Comparison of ENCODE assay signal across 4 cellular contexts in genomic region chr9:125779220-125779565, GRCh38. TPM values are rescaled to one million over a fixed set of nuclear protein-coding genes. Genes with fewer than 3 reads are reported as not detected.
DNase-seq lines count a peak whose midpoint lies in the region; ATAC-seq, FAIRE-seq and TF ChIP-seq lines count a peak whose summit lies in the region.
"Not testable (repeated sequence)": the region's sequence is repeated elsewhere in the genome, so short reads cannot be mapped to it uniquely, and the experiment has no call there.

No MANE protein-coding gene starts in this region.

- not testable (repeated sequence) for FAIRE-seq in GM12878 (lab: Jason Lieb, UNC)

- POLR2A ChIA-PET in GM12878 (lab: Charles Lee) = not testable (repeated sequence)

- TSS peak; percentile 43 for BruUV-seq in GM12878 (replicated peaks; lab: Mats Ljungman, UMichigan)

- TF ChIP-seq CTCF in WERI-Rb-1 (IDR thresholded peaks at IDR 0.05; ENCODE audit: low read depth, low read length); GM12878 (IDR thresholded peaks at IDR 0.05 in 2 of 3, conservative IDR thresholded peaks at IDR 0.05 in 1 of 3; ENCODE audit: control insufficient read depth in 2 of 3, extremely low read depth in 1 of 3, insufficient read depth in 1 of 3, low read depth in 3 of 3, low read length in 3 of 3); right lobe of liver (IDR thresholded peaks at IDR 0.05): not testable (repeated sequence)

- not testable (repeated sequence) for H3K4me1 ChIP-seq in GM12878 (ENCODE audit: control insufficient read depth, insufficient read depth, low read length); right lobe of liver

- not testable (repeated sequence) for H3K27me3 ChIP-seq in WERI-Rb-1 (ENCODE audit: insufficient read depth, low read depth, severe bottlenecking); GM12878 (replicated peaks in 1 of 2; ENCODE audit: control insufficient read depth in 2 of 2, insufficient read depth in 2 of 2, low read length in 1 of 2); right lobe of liver

- H3K4me3 ChIP-seq in WERI-Rb-1 (ENCODE audit: low read depth, low read length); GM12878; right lobe of liver: not testable (repeated sequence)

- H3K4me2 ChIP-seq in GM12878 (ENCODE audit: control insufficient read depth, insufficient read depth) = not testable (repeated sequence)

- intact Hi-C loops in GM12878 (cut with micrococcal nuclease; ENCODE audit: unreplicated experiment); right lobe of liver (cut with DNase I): not testable (repeated sequence)

- H4K20me1 ChIP-seq in GM12878 (ENCODE audit: control insufficient read depth, insufficient read depth) = not testable (repeated sequence)

- peak overlapping the region; percentile 89 for H3K27ac ChIP-seq in WERI-Rb-1
- H3K27ac ChIP-seq in GM12878 (ENCODE audit: control insufficient read depth, insufficient read depth); right lobe of liver: not testable (repeated sequence)

- not testable (repeated sequence) for DNase-seq in WERI-Rb-1; GM12878 (ENCODE audit: low read depth, low spot score); left lobe of liver (ENCODE audit: low spot score); right lobe of liver

- H2AFZ ChIP-seq in GM12878 (ENCODE audit: control insufficient read depth, low read depth, low read length) = not testable (repeated sequence)

- CTCF ChIA-PET in GM12878 (lab: Yijun Ruan, JAX) = not testable (repeated sequence)

- not testable (repeated sequence) for ATAC-seq in GM12878
- ATAC-seq in left lobe of liver (peak; percentile 57), right lobe of liver (peak; percentile 40 to 73 (median 61))

- WGBS in GM12878 (ENCODE audit: insufficient coverage, insufficient replicate concordance, low lambda C conversion rate, missing lambda C conversion rate) = no CpG with 5 or more reads among the region's 5 CpGs
- WGBS in right lobe of liver (ENCODE audit: insufficient coverage, low coverage, low lambda C conversion rate, missing lambda C conversion rate) = no CpG with 5 or more reads among the region's 5 CpGs

- SMC1A ChIA-PET in GM12878 (lab: Charles Lee; ENCODE audit: uncharacterized antibody, unreplicated experiment) = not testable (repeated sequence)

- H3K36me3 ChIP-seq in WERI-Rb-1 = peaks cover 18% of the 10 kb centered on the region
- not testable (repeated sequence) for H3K36me3 ChIP-seq in GM12878 (ENCODE audit: control insufficient read depth in 2 of 2, insufficient read depth in 2 of 2, low read length in 1 of 2); right lobe of liver

- TF ChIP-seq RAD21 in GM12878 (IDR thresholded peaks at IDR 0.05; ENCODE audit: insufficient read depth, low read depth, low read length) = not testable (repeated sequence)

- RAD21 ChIA-PET in GM12878 (lab: Charles Lee; ENCODE audit: unreplicated experiment) = not testable (repeated sequence)

- not testable (repeated sequence) for H3K79me2 ChIP-seq in GM12878 (ENCODE audit: control insufficient read depth, insufficient read depth, low read length)

- peaks cover 21% of the 10 kb centered on the region for H3K9me3 ChIP-seq in WERI-Rb-1 (ENCODE audit: severe bottlenecking)
- not testable (repeated sequence) for H3K9me3 ChIP-seq in GM12878 (replicated peaks; ENCODE audit: control insufficient read depth, insufficient read depth, low read length); right lobe of liver

- H3K9ac ChIP-seq in GM12878 (ENCODE audit: control insufficient read depth, insufficient read depth, low read length) = not testable (repeated sequence)

- not testable (repeated sequence) for TF ChIP-seq EP300 in GM12878 (IDR thresholded peaks at IDR 0.05; ENCODE audit: borderline replicate concordance in 1 of 2, control insufficient read depth in 1 of 2, low read depth in 2 of 2, low read length in 2 of 2)

- TF ChIP-seq POLR2A in GM12878 (IDR thresholded peaks at IDR 0.05; ENCODE audit: low read depth, low read length); right lobe of liver (IDR thresholded peaks at IDR 0.05): not testable (repeated sequence)

- in situ Hi-C loops in GM12878 (cut with MboI) = not testable (repeated sequence)

RNA-seq across cellular contexts. Expression of gene PBX3, which starts 32.0 kb away (rescaled TPM):
- 530 and 531 TPM in 2 replicates for total RNA-seq in GM12878 (2013; cell fraction: nucleolus; rRNA removed)
- total RNA-seq in GM12878 (2014; rRNA removed) = 22.9 and 24.5 TPM in 2 replicates
- 21.3 and 23.3 TPM in 2 replicates for total RNA-seq in GM12878 (2014; rRNA removed; fragmentation: Illumina TruSeq; extraction: Trizol)
- total RNA-seq in GM12878 (2021) = 33.4 and 34.6 TPM in 2 replicates
- polyA plus RNA-seq in GM12878 (2011; ENCODE audit: low read depth) = 20.7 TPM
- polyA plus RNA-seq in GM12878 (2011; rRNA removed) = 146 and 184 TPM in 2 replicates
- 71.8 and 77.9 TPM in 2 replicates for polyA plus RNA-seq in GM12878 (2011; cell fraction: cytosol; rRNA removed)
- polyA plus RNA-seq in GM12878 (2011; cell fraction: nucleus; rRNA removed) = 159 and 168 TPM in 2 replicates
- 26.8 and 29.0 TPM in 2 replicates for polyA plus RNA-seq in GM12878 (2012)
- 21.5 and 26.9 TPM in 2 replicates for polyA plus RNA-seq in GM12878 (2014; fragmentation: Illumina TruSeq; extraction: Trizol)
- polyA plus RNA-seq in GM12878 (2014; fragmentation: Nextera tagmentation; extraction: Ambion mirVana) = 1 to 10 TPM; 6.7 to 9.1 TPM
- 27.6 and 38.2 TPM in 2 replicates for polyA plus RNA-seq in GM12878 (2014; rRNA removed)
- polyA plus RNA-seq in GM12878 (2016; fragmentation: Nextera tagmentation; extraction: Ambion mirVana) = 10 to 100 TPM in 1 of 2 experiments, 1 to 10 TPM in 1; 9.5 to 13.3 TPM
- 168 and 196 TPM in 2 replicates for polyA minus RNA-seq in GM12878 (2011; rRNA and poly(A)+ RNA removed)
- 48.8 and 54.7 TPM in 2 replicates for polyA minus RNA-seq in GM12878 (2011; cell fraction: cytosol; rRNA and poly(A)+ RNA removed)
- polyA minus RNA-seq in GM12878 (2011; cell fraction: nucleus; rRNA and poly(A)+ RNA removed) = 771 and 1,558 TPM in 2 replicates
- total RNA-seq in left lobe of liver = 15.0 TPM
- 10 to 100 TPM; 13.0 to 20.2 (median 15.0) TPM for total RNA-seq in right lobe of liver
